14 cellular contexts compared by ENCODE assay signal in genomic region chr22:37223965-37224551, GRCh38. TPM values are rescaled to one million over a fixed set of nuclear protein-coding genes. Genes with fewer than 3 reads are reported as not detected.
DNase-seq lines count a peak whose midpoint lies in the region; ATAC-seq lines count a peak whose summit lies in the region.
"Had no signal": no experiment of that assay in that cellular context is flagged by ENCODE, and none has a peak within 500 bp of the region (broad histone marks: within the 10 kb centered on the region; RNA-seq: fewer than 3 reads in every experiment).

No MANE protein-coding gene starts in this region.

- POLR2A ChIA-PET in activated CD4-positive, alpha-beta T cell treated with anti-CD3 and anti-CD28 coated beads, Interleukin-2, amount 10 ng/mL, durations not matched to agents 7 days and 5 days (lab: Charles Lee) = interaction anchor here (1.0 kb wide), 1 partner anchor 19 kb away, joined by 3 read pairs; no protein-coding TSS in a partner anchor

- peaks cover 82% of the 10 kb centered on the region for H3K36me3 Mint-ChIP-seq in activated CD4-positive, alpha-beta T cell treated with anti-CD3 and anti-CD28 coated beads, Interleukin-2, amount 10 ng/mL, durations not matched to agents 7 days and 5 days (ENCODE audit: low read depth)
- H3K36me3 Mint-ChIP-seq in activated naive CD4-positive, alpha-beta T cell treated with anti-CD3 and anti-CD28 coated beads, Interleukin-2, amount 50 U/mL, for 72 hours = peaks cover 41 to 84% of the 10 kb centered on the region in 2 donors
- H3K36me3 Mint-ChIP-seq in stimulated activated effector memory CD8-positive, alpha-beta T cell treated with anti-CD3 and anti-CD28 coated beads, Interleukin-12 subunit alpha, Interleukin-12 subunit beta, amount 100 ng/mL, for 72 hours = peaks cover 80% of the 10 kb centered on the region

- peak overlapping the region; percentile 95 for H3K27ac Mint-ChIP-seq in activated CD4-positive, alpha-beta T cell treated with anti-CD3 and anti-CD28 coated beads, Interleukin-2, amount 10 ng/mL, durations not matched to agents 7 days and 5 days
- H3K27ac Mint-ChIP-seq in activated naive CD4-positive, alpha-beta T cell treated with anti-CD3 and anti-CD28 coated beads, Interleukin-2, amount 50 U/mL, for 72 hours = peak overlapping the region; percentile 94 to 98
- H3K27ac Mint-ChIP-seq in stimulated activated effector memory CD8-positive, alpha-beta T cell treated with anti-CD3 and anti-CD28 coated beads, Interleukin-12 subunit alpha, Interleukin-12 subunit beta, amount 100 ng/mL, for 72 hours = peak overlapping the region; percentile 91

- DNase-seq in activated CD4-positive, alpha-beta T cell treated with anti-CD3 and anti-CD28 coated beads, Interleukin-2, amount 10 ng/mL, durations not matched to agents 7 days and 5 days = peak; percentile 46
- DNase-seq in activated CD4-positive, alpha-beta T cell treated with anti-CD3 and anti-CD28 coated beads, Interleukin-2, amount 50 U/mL, for 1 hour = no peak
- DNase-seq in activated naive CD4-positive, alpha-beta T cell treated with anti-CD3 and anti-CD28 coated beads, Interleukin-2, amount 50 U/mL, for 72 hours (ENCODE audit: low spot score in 2 of 2) = no peak
- DNase-seq in stimulated activated effector memory CD8-positive, alpha-beta T cell treated with anti-CD3 and anti-CD28 coated beads, Interleukin-12 subunit alpha, Interleukin-12 subunit beta, amount 100 ng/mL, for 72 hours (ENCODE audit: low spot score in 2 of 2) = no peak
- DNase-seq in NCI-H524 treated with DMSO at 0.1 percent for 48 hours (lab: John Stamatoyannopoulos, UW) (no peak), GDM1 (lab: John Stamatoyannopoulos, UW) (no peak)
- DNase-seq: hypothalamus, NCI-H1105 treated with DMSO at 0.1 percent for 48 hours, SW 1271 had no signal

- H3K4me1 Mint-ChIP-seq in activated CD4-positive, alpha-beta T cell treated with anti-CD3 and anti-CD28 coated beads, Interleukin-2, amount 10 ng/mL, durations not matched to agents 7 days and 5 days = peaks cover 91% of the 10 kb centered on the region
- peaks cover 89% of the 10 kb centered on the region for H3K4me1 Mint-ChIP-seq in stimulated activated effector memory CD8-positive, alpha-beta T cell treated with anti-CD3 and anti-CD28 coated beads, Interleukin-12 subunit alpha, Interleukin-12 subunit beta, amount 100 ng/mL, for 72 hours

- peaks cover 22% of the 10 kb centered on the region for H3K9me3 Mint-ChIP-seq in activated CD4-positive, alpha-beta T cell treated with anti-CD3 and anti-CD28 coated beads, Interleukin-2, amount 10 ng/mL, durations not matched to agents 7 days and 5 days
- H3K9me3 Mint-ChIP-seq in activated naive CD4-positive, alpha-beta T cell treated with anti-CD3 and anti-CD28 coated beads, Interleukin-2, amount 50 U/mL, for 72 hours = peaks cover 5 to 6% of the 10 kb centered on the region in 2 donors
- peaks cover 10% of the 10 kb centered on the region for H3K9me3 Mint-ChIP-seq in stimulated activated effector memory CD8-positive, alpha-beta T cell treated with anti-CD3 and anti-CD28 coated beads, Interleukin-12 subunit alpha, Interleukin-12 subunit beta, amount 100 ng/mL, for 72 hours

- ATAC-seq in HG03108 (IDR thresholded peaks at IDR 0.05; ENCODE audit: unreplicated experiment) (peak; percentile 28), esophagus mucosa (no peak)
- peak; percentile 3 to 5 for ATAC-seq in activated naive CD4-positive, alpha-beta T cell treated with anti-CD3 and anti-CD28 coated beads, Interleukin-2, amount 50 U/mL, for 72 hours
- ATAC-seq in stimulated activated effector memory CD8-positive, alpha-beta T cell treated with anti-CD3 and anti-CD28 coated beads, Interleukin-12 subunit alpha, Interleukin-12 subunit beta, amount 100 ng/mL, for 72 hours = no peak

- H3K27me3 Mint-ChIP-seq in activated CD4-positive, alpha-beta T cell treated with anti-CD3 and anti-CD28 coated beads, Interleukin-2, amount 10 ng/mL, durations not matched to agents 7 days and 5 days = no peaks in the 10 kb centered on the region

- CTCF ChIA-PET in activated CD4-positive, alpha-beta T cell treated with anti-CD3 and anti-CD28 coated beads, Interleukin-2, amount 10 ng/mL, durations not matched to agents 7 days and 5 days (lab: Charles Lee) = interaction anchor here (0.7 to 1.3 kb wide), 3 partner anchors 20 to 144 kb away, joined by 3 to 6 read pairs (median 4); partner anchors contain the start of gene RAC2

- H3K4me3 Mint-ChIP-seq in activated CD4-positive, alpha-beta T cell treated with anti-CD3 and anti-CD28 coated beads, Interleukin-2, amount 10 ng/mL, durations not matched to agents 7 days and 5 days = peak overlapping the region; percentile 75
- H3K4me3 Mint-ChIP-seq in stimulated activated effector memory CD8-positive, alpha-beta T cell treated with anti-CD3 and anti-CD28 coated beads, Interleukin-12 subunit alpha, Interleukin-12 subunit beta, amount 100 ng/mL, for 72 hours = peak overlapping the region; percentile 44

RNA-seq across cellular contexts. Expression of gene SSTR3, which starts 11.8 kb away (rescaled TPM):
- total RNA-seq in activated CD4-positive, alpha-beta T cell treated with anti-CD3 and anti-CD28 coated beads, Interleukin-2, amount 10 ng/mL, durations not matched to agents 7 days and 5 days = 10 to 100 TPM; 10.1 to 10.2 TPM
- 10 to 100 TPM in 1 of 2 donors, 1 to 10 TPM in 1; 5.2 to 28.1 TPM for total RNA-seq in activated naive CD4-positive, alpha-beta T cell treated with anti-CD3 and anti-CD28 coated beads, Interleukin-2, amount 50 U/mL, for 72 hours
- total RNA-seq in esophagus mucosa = not detected
- total RNA-seq: bronchial epithelial cell, HT1080, pulmonary artery endothelial cell had no signal

RNA-seq across cellular contexts. Expression of gene RAC2, which starts 20.0 kb away (rescaled TPM):
- total RNA-seq in activated CD4-positive, alpha-beta T cell treated with anti-CD3 and anti-CD28 coated beads, Interleukin-2, amount 10 ng/mL, durations not matched to agents 7 days and 5 days = 1,000 to 10,000 TPM; 1,015 to 1,117 TPM
- total RNA-seq in activated naive CD4-positive, alpha-beta T cell treated with anti-CD3 and anti-CD28 coated beads, Interleukin-2, amount 50 U/mL, for 72 hours = 100 to 1,000 TPM; 655 to 769 TPM
- 19.0 TPM for total RNA-seq in esophagus mucosa

RNA-seq across cellular contexts. Expression of gene C1QTNF6, which starts 36.0 kb away (rescaled TPM):
- 1 to 10 TPM; 7.6 to 8.3 TPM for total RNA-seq in activated CD4-positive, alpha-beta T cell treated with anti-CD3 and anti-CD28 coated beads, Interleukin-2, amount 10 ng/mL, durations not matched to agents 7 days and 5 days
- 10 to 100 TPM; 13.8 to 14.5 TPM for total RNA-seq in activated naive CD4-positive, alpha-beta T cell treated with anti-CD3 and anti-CD28 coated beads, Interleukin-2, amount 50 U/mL, for 72 hours
- total RNA-seq in esophagus mucosa = 2.0 TPM

RNA-seq across cellular contexts. Expression of gene CYTH4, which starts 58.2 kb away (rescaled TPM):
- 100 to 1,000 TPM; 106 to 110 TPM for total RNA-seq in activated CD4-positive, alpha-beta T cell treated with anti-CD3 and anti-CD28 coated beads, Interleukin-2, amount 10 ng/mL, durations not matched to agents 7 days and 5 days
- total RNA-seq in activated naive CD4-positive, alpha-beta T cell treated with anti-CD3 and anti-CD28 coated beads, Interleukin-2, amount 50 U/mL, for 72 hours = 10 to 100 TPM; 60.7 to 69.7 TPM
- total RNA-seq in esophagus mucosa = 1.6 TPM
- total RNA-seq: bronchial epithelial cell had no signal

Comparison
In these comparisons a context has a peak if more than half of its experiments do, and no peak if none do; other contexts are left out.
1. ATAC-seq: peak in HG03108 (single experiment) and activated naive CD4-positive, alpha-beta T cell treated with anti-CD3 and anti-CD28 coated beads, Interleukin-2, amount 50 U/mL, for 72 hours (2 of 2); none in stimulated activated effector memory CD8-positive, alpha-beta T cell treated with anti-CD3 and anti-CD28 coated beads, Interleukin-12 subunit alpha, Interleukin-12 subunit beta, amount 100 ng/mL, for 72 hours (single experiment) and esophagus mucosa (single experiment).
2. RNA of gene RAC2, which starts 20.0 kb away (total RNA-seq): 1,015 to 1,117 TPM in activated CD4-positive, alpha-beta T cell treated with anti-CD3 and anti-CD28 coated beads, Interleukin-2, amount 10 ng/mL, durations not matched to agents 7 days and 5 days and 655 to 769 TPM in activated naive CD4-positive, alpha-beta T cell treated with anti-CD3 and anti-CD28 coated beads, Interleukin-2, amount 50 U/mL, for 72 hours; 19.0 TPM in esophagus mucosa (single experiment); every median in the first group is over 10 times any median in the second.
3. Peak in every context shown above with its lines, with median percentiles within 50 percentile points of each other: H3K27ac Mint-ChIP-seq.